Comparison of ENCODE assay signal across 8 cellular contexts in the genomic region with DNA sequence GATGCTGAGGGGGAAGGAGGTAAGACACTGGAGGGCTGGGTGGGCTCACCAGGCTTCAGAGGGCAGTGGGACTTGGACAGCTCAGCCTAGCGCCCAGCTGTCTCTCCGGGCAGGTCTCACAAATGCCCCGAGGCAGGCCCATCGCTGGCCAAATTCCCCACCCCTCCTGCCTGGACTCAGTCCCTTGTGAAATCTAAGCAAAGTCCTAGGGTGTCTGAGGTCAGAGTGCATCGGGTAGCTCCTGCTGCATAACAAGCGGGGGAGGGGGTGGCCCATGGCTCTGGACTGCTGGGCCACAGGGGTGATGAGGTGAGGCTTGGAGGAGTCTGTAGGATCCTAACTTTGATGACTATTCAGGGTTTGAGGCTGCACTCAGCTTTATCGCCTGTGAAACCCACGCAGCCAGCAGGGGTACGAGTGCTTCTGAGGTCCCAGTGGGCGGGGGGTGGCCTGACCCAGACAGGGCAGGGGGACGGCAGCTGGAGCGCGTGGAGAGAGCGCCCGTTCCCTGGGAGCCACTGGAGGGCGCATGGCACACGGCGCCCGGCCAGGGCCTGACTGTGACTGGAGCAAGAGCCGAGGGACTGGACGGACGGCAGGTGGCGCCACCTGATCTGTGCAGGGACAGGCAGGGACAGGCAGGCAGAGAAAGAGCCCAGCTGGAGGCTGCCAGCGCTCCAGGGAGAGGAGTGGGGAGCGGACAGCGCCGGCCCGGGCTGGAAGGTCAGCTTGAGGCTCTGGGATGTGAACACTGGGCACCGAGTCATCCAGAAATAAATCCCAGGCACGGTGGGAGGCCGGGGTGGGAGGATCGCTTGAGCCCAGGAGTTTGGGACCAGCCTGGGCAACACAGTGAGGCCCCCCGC. TPM values are rescaled to one million over a fixed set of nuclear protein-coding genes. Genes with fewer than 3 reads are reported as not detected.
DNase-seq lines count a peak whose midpoint lies in the region; ATAC-seq and TF ChIP-seq lines count a peak whose summit lies in the region.

No MANE protein-coding gene starts in this region.

- TF ChIP-seq EP300 in sigmoid colon (IDR thresholded peaks at IDR 0.05), result no peak

- H3K36me3 ChIP-seq in A673 (ENCODE audit: insufficient read depth, low read length, poor library complexity, severe bottlenecking) (peaks cover 8% of the 10 kb centered on the region), sigmoid colon (peaks cover 0 to 26% (median 3%) of the 10 kb centered on the region in 4 donors)

- no peak overlapping the region for H3K4me3 ChIP-seq in A673 (ENCODE audit: low read depth, low read length, poor library complexity, severe bottlenecking)
- H3K4me3 ChIP-seq in right cardiac atrium (ENCODE audit: low read length), result no peak overlapping the region
- H3K4me3 ChIP-seq in sigmoid colon, result no peak overlapping the region

- no peaks in the 10 kb centered on the region for H3K27me3 ChIP-seq in A673 (replicated peaks; ENCODE audit: insufficient read depth, low read depth, low read length, poor library complexity)
- no peaks in the 10 kb centered on the region for H3K27me3 ChIP-seq in right cardiac atrium (ENCODE audit: control insufficient read depth, insufficient read depth)
- H3K27me3 ChIP-seq in sigmoid colon, result peaks cover 10 to 17% (median 17%) of the 10 kb centered on the region in 3 donors

- H3K27ac ChIP-seq in A673 (ENCODE audit: low read depth, low read length, poor library complexity, severe bottlenecking) (no peak overlapping the region), right cardiac atrium (ENCODE audit: low read length) (no peak overlapping the region), sigmoid colon (no peak overlapping the region)

- peak; percentile 96 for DNase-seq in A673 (ENCODE audit: low spot score)
- peak; percentile 91 to 97 for DNase-seq in NCI-H2081 (lab: John Stamatoyannopoulos, UW)
- DNase-seq in T-helper 22 cell (ENCODE audit: low read depth), result peak; percentile 84
- peak; percentile 47 to 99 (median 92) for DNase-seq in amygdala (lab: John Stamatoyannopoulos, UW)
- peak; percentile 98 to 99 (median 99) for DNase-seq in right cardiac atrium
- peak; percentile 98 for DNase-seq in sigmoid colon

- TF ChIP-seq POLR2A in sigmoid colon (IDR thresholded peaks at IDR 0.05), result no peak

- H3K9me3 ChIP-seq in A673 (ENCODE audit: low read depth, low read length, poor library complexity, severe bottlenecking), result no peaks in the 10 kb centered on the region
- H3K9me3 ChIP-seq in right cardiac atrium (ENCODE audit: control insufficient read depth, low read length), result no peaks in the 10 kb centered on the region
- no peaks in the 10 kb centered on the region for H3K9me3 ChIP-seq in sigmoid colon

- POLR2A ChIA-PET in A673 (lab: Charles Lee; ENCODE audit: low non-redundant PET), result no interaction called here

- ATAC-seq in GM18520 (IDR thresholded peaks at IDR 0.05; ENCODE audit: unreplicated experiment), result peak; percentile 87
- ATAC-seq in HG03039 (IDR thresholded peaks at IDR 0.05; ENCODE audit: unreplicated experiment), result peak; percentile 84
- ATAC-seq in right cardiac atrium, result peak; percentile 95

- H3K4me1 ChIP-seq in A673 (ENCODE audit: insufficient read depth, low read length, poor library complexity, severe bottlenecking) (no peaks in the 10 kb centered on the region), right cardiac atrium (ENCODE audit: control insufficient read depth, insufficient read depth, low read length) (no peaks in the 10 kb centered on the region), sigmoid colon (peaks cover 0 to 18% (median 7%) of the 10 kb centered on the region in 4 donors)

- 18% methylated on average over 33 of the region's 33 CpGs for WGBS in right cardiac atrium
- 20 to 21% methylated on average over 33 of the region's 33 CpGs for WGBS in sigmoid colon, 2 donors

- TF ChIP-seq CTCF in A673 (conservative IDR thresholded peaks at IDR 0.05; ENCODE audit: low read depth, low read length) (peak; percentile 100), sigmoid colon (IDR thresholded peaks at IDR 0.05) (peak; percentile 100)

- intact Hi-C loops in A673 (cut with micrococcal nuclease; ENCODE audit: unreplicated experiment), result loop anchor here (1.0 to 5.0 kb wide), 3 partner anchors 72 to 439 kb away; no protein-coding TSS in a partner anchor
- intact Hi-C loops in right cardiac atrium (cut with DNase I), result loop anchor here in 3 of 4 donors (1.0 to 10.0 kb wide), 4 partner anchors 72 to 172 kb away; a partner anchor contains a TSS
- intact Hi-C loops in sigmoid colon (cut with DNase I), result loop anchor here (1.0 to 5.0 kb wide), 3 partner anchors 34 to 184 kb away; no protein-coding TSS in a partner anchor

- CTCF ChIA-PET in A673 (lab: Charles Lee), result interaction anchor here (0.6 to 4.0 kb wide), 14 partner anchors 10 to 190 kb away, joined by 3 to 42 read pairs (median 5); a partner anchor contains a TSS

- BruUV-seq in A673 (replicated peaks; lab: Mats Ljungman, UMichigan), result no TSS peak

RNA-seq across cellular contexts. Expression of a gene that starts 10.0 kb away (rescaled TPM):
- total RNA-seq in A673 (2021) (not detected in 2 replicates), right cardiac atrium (not detected), sigmoid colon (under 1 TPM in 1 of 4 donors, not detected in 3; 0.83 TPM)
- polyA plus RNA-seq in right cardiac atrium (not detected), sigmoid colon (1 to 10 TPM in 1 of 3 donors, not detected in 2; 3.8 TPM)

RNA-seq across cellular contexts. Expression of a gene that starts 17.6 kb away (rescaled TPM):
- 17.6 and 18.8 TPM in 2 replicates for total RNA-seq in A673 (2021)
- total RNA-seq in right cardiac atrium, result 1 to 10 TPM; 6.3 to 8.8 (median 7.8) TPM
- polyA plus RNA-seq in right cardiac atrium, result 5.8 TPM
- 10 to 100 TPM in 1 of 4 donors, 1 to 10 TPM in 3; 8.9 to 12.7 (median 9.3) TPM for total RNA-seq in sigmoid colon
- 10 to 100 TPM in 1 of 3 donors, 1 to 10 TPM in 2; 5.1 to 11.5 (median 6.0) TPM for polyA plus RNA-seq in sigmoid colon

RNA-seq across cellular contexts. Expression of a gene that starts 38.5 kb away (rescaled TPM):
- 16.4 and 18.6 TPM in 2 replicates for total RNA-seq in A673 (2021)
- 1 to 10 TPM; 4.8 to 7.1 (median 6.4) TPM for total RNA-seq in right cardiac atrium
- polyA plus RNA-seq in right cardiac atrium, result 8.4 TPM
- total RNA-seq in sigmoid colon, result 10 to 100 TPM; 11.4 to 72.6 (median 28.9) TPM
- polyA plus RNA-seq in sigmoid colon, result 100 to 1,000 TPM in 2 of 3 donors, 10 to 100 TPM in 1; 99.1 to 157 (median 109) TPM

RNA-seq across cellular contexts. Expression of a gene that starts 51.4 kb away (rescaled TPM):
- 0.95 and 2.4 TPM in 2 replicates for total RNA-seq in A673 (2021)
- total RNA-seq in right cardiac atrium, result 10 to 100 TPM in 2 of 4 donors, 1 to 10 TPM in 2; 4.2 to 19.7 (median 14.1) TPM
- polyA plus RNA-seq in right cardiac atrium, result 17.3 TPM
- 10 to 100 TPM; 10.8 to 33.5 (median 27.2) TPM for total RNA-seq in sigmoid colon
- polyA plus RNA-seq in sigmoid colon, result 1 to 10 TPM; 3.0 to 7.1 (median 5.5) TPM
